Comparison of ENCODE assay signal across 26 cellular contexts in genomic region chr11:108984021-108984420, GRCh38.
"Had no signal": no experiment of that assay in that cellular context is flagged by ENCODE, and none has a peak within 500 bp of the region (broad histone marks: within the 10 kb centered on the region; RNA-seq: fewer than 3 reads in every experiment).

No MANE protein-coding gene starts in this region.

- DNase-seq: activated CD4-positive, alpha-beta T cell treated with anti-CD3 and anti-CD28 coated beads for 4 hours; activated CD4-positive, alpha-beta T cell treated with anti-CD3 and anti-CD28 coated beads, Interleukin-2, amount 50 U/mL, for 4 hours; activated naive CD4-positive, alpha-beta T cell treated with Interleukin-2 at 50 U/mL for 16 hours; activated T-cell treated with anti-CD3 and anti-CD28 coated beads for 4 hours; activated T-cell treated with anti-CD3 and anti-CD28 coated beads, Interleukin-2, amount 50 U/mL, for 72 hours; aorta; caudate nucleus; endodermal cell; foreskin keratinocyte; heart left ventricle; left lung; lower lobe of right lung; mucosa of descending colon; pancreas; sigmoid colon; small intestine; stimulated activated CD4-positive, alpha-beta T cell treated with anti-CD3 and anti-CD28 coated beads, Interleukin-4, amount 100 ng/mL, for 24 hours; stimulated activated CD8-positive, alpha-beta memory T cell treated with anti-CD3 and anti-CD28 coated beads, Interleukin-4, amount 100 ng/mL, for 48 hours; stimulated activated naive CD8-positive, alpha-beta T cell treated with anti-CD3 and anti-CD28 coated beads, Interleukin-15, amount 100 ng/mL, for 72 hours; substantia nigra; T-helper 1 cell; tibial artery; upper lobe of right lung had no signal

- H3K27ac Mint-ChIP-seq: activated naive CD8-positive, alpha-beta T cell; activated T-cell treated with anti-CD3 and anti-CD28 coated beads, Interleukin-2, amount 50 U/mL, for 72 hours; endodermal cell; stimulated activated memory B cell treated with anti-CD40 and anti-IgM and Interleukin-4, amounts not matched to agents 10 μg/mL and 1 μg/mL and 100 μg/mL, for 72 hours; stimulated activated naive CD8-positive, alpha-beta T cell treated with anti-CD3 and anti-CD28 coated beads, Interleukin-15, amount 100 ng/mL, for 72 hours had no signal

- H3K4me3 Mint-ChIP-seq: activated naive CD8-positive, alpha-beta T cell; activated T-cell treated with anti-CD3 and anti-CD28 coated beads, Interleukin-2, amount 50 U/mL, for 72 hours; endodermal cell; nephron; stimulated activated memory B cell treated with anti-CD40 and anti-IgM and Interleukin-4, amounts not matched to agents 10 μg/mL and 1 μg/mL and 100 μg/mL, for 72 hours; stimulated activated naive CD8-positive, alpha-beta T cell treated with anti-CD3 and anti-CD28 coated beads, Interleukin-15, amount 100 ng/mL, for 72 hours had no signal

- FAIRE-seq: pancreas, small intestine had no signal

- H3K36me3 Mint-ChIP-seq: activated naive CD8-positive, alpha-beta T cell; stimulated activated memory B cell treated with anti-CD40 and anti-IgM and Interleukin-4, amounts not matched to agents 10 μg/mL and 1 μg/mL and 100 μg/mL, for 72 hours had no signal

- H3K4me1 Mint-ChIP-seq: stimulated activated memory B cell treated with anti-CD40 and anti-IgM and Interleukin-4, amounts not matched to agents 10 μg/mL and 1 μg/mL and 100 μg/mL, for 72 hours; stimulated activated naive CD8-positive, alpha-beta T cell treated with anti-CD3 and anti-CD28 coated beads, Interleukin-15, amount 100 ng/mL, for 72 hours had no signal

- H3K27me3 Mint-ChIP-seq: stimulated activated memory B cell treated with anti-CD40 and anti-IgM and Interleukin-4, amounts not matched to agents 10 μg/mL and 1 μg/mL and 100 μg/mL, for 72 hours; stimulated activated naive CD8-positive, alpha-beta T cell treated with anti-CD3 and anti-CD28 coated beads, Interleukin-15, amount 100 ng/mL, for 72 hours had no signal

- H3K9me3 Mint-ChIP-seq: endodermal cell, nephron had no signal
